25 cellular contexts compared by ENCODE assay signal in genomic region chr20:57702091-57702490, GRCh38. TPM values are rescaled to one million over a fixed set of nuclear protein-coding genes. Genes with fewer than 3 reads are reported as not detected.
DNase-seq lines count a peak whose midpoint lies in the region; ATAC-seq and TF ChIP-seq lines count a peak whose summit lies in the region.
"Had no signal": no experiment of that assay in that cellular context is flagged by ENCODE, and none has a peak within 500 bp of the region (broad histone marks: within the 10 kb centered on the region; RNA-seq: fewer than 3 reads in every experiment).

No MANE protein-coding gene starts in this region.

- DNase-seq in NCI-H2171 (lab: John Stamatoyannopoulos, UW) (peak; percentile 60), activated B cell treated with CpG ODN at 0.5 μM for 24 hours (no peak), prostate gland (ENCODE audit: low spot score) (no peak), psoas muscle (no peak), NCI-H446 (lab: John Stamatoyannopoulos, UW) (no peak)
- DNase-seq in stimulated activated naive CD8-positive, alpha-beta T cell treated with anti-CD3 and anti-CD28 coated beads, Interleukin-15, Interleukin-2, amounts not matched to agents 100 U/mL and 50 U/mL, for 24 hours = no peak
- DNase-seq: activated CD4-positive, alpha-beta T cell treated with anti-CD3 and anti-CD28 coated beads for 48 hours; activated CD8-positive, alpha-beta memory T cell treated with anti-CD3 and anti-CD28 coated beads for 24 hours; activated effector memory CD4-positive, alpha-beta T cell treated with anti-CD3 and anti-CD28 coated beads, Interleukin-2, amount 50 U/mL, for 16 hours; activated naive CD8-positive, alpha-beta T cell treated with anti-CD3 and anti-CD28 coated beads, Interleukin-2, amount 10 ng/mL, durations not matched to agents 7 days and 5 days; central memory CD4-positive, alpha-beta T cell; dermis blood vessel endothelial cell; gastrocnemius medialis; hypothalamus; immature natural killer cell; Kasumi-1; left colon; NCI-H1436; NCI-H510A treated with DMSO at 0.1 percent for 48 hours; transverse colon had no signal

- intact Hi-C loops in activated B cell treated with CpG ODN at 0.5 μM for 24 hours (cut with micrococcal nuclease) (loop anchor here (5.0 to 10.0 kb wide), 2 partner anchors 310 to 1203 kb away; partner anchors contain the start of gene RBM38), prostate gland (cut with DNase I) (no loop called here), psoas muscle (cut with DNase I) (loop anchor here in 1 of 2 donors (10.0 kb wide), 1 partner anchor 327 kb away; no protein-coding TSS in a partner anchor)

- H3K9me3 Mint-ChIP-seq in activated B cell treated with CpG ODN at 0.5 μM for 24 hours = no peaks in the 10 kb centered on the region
- H3K9me3 Mint-ChIP-seq: activated naive CD8-positive, alpha-beta T cell treated with anti-CD3 and anti-CD28 coated beads, Interleukin-2, amount 10 ng/mL, durations not matched to agents 7 days and 5 days; CD14-positive monocyte; immature natural killer cell; T-helper 1 cell treated with Interleukin-12 subunit alpha and Interleukin-12 subunit beta and Interleukin-4 antibody, amounts not matched to agents 30 μg/mL and 1 μg/mL, for 36 hours had no signal

- no peak for TF ChIP-seq CTCF in activated B cell treated with CpG ODN at 0.5 μM for 24 hours (IDR thresholded peaks at IDR 0.05)
- no peak for TF ChIP-seq CTCF in prostate gland (IDR thresholded peaks at IDR 0.05)
- TF ChIP-seq CTCF in psoas muscle (IDR thresholded peaks at IDR 0.05) = no peak

- POLR2A ChIA-PET in activated B cell treated with CpG ODN at 0.5 μM for 24 hours (lab: Charles Lee) = interaction anchor here (0.6 to 8.5 kb wide), 9 partner anchors 8 to 1265 kb away, joined by 4 to 189 read pairs (median 9); partner anchors contain the start of genes PMEPA1 and ZBP1

- H3K9ac ChIP-seq in BLaER1 = peak overlapping the region; percentile 61

- H3K36me3 Mint-ChIP-seq in activated B cell treated with CpG ODN at 0.5 μM for 24 hours (ENCODE audit: low read depth) = peaks cover 3% of the 10 kb centered on the region
- H3K36me3 Mint-ChIP-seq: activated naive CD8-positive, alpha-beta T cell treated with anti-CD3 and anti-CD28 coated beads, Interleukin-2, amount 10 ng/mL, durations not matched to agents 7 days and 5 days; CD14-positive monocyte; immature natural killer cell had no signal

- no peaks in the 10 kb centered on the region for H3K27me3 Mint-ChIP-seq in activated B cell treated with CpG ODN at 0.5 μM for 24 hours

- ATAC-seq in activated B cell treated with CpG ODN at 0.5 μM for 24 hours (ENCODE audit: low read depth) (no peak), psoas muscle (no peak), GM21381 (IDR thresholded peaks at IDR 0.05; ENCODE audit: unreplicated experiment) (no peak)
- no peak for ATAC-seq in stimulated activated naive CD8-positive, alpha-beta T cell treated with anti-CD3 and anti-CD28 coated beads, Interleukin-15, Interleukin-2, amounts not matched to agents 100 U/mL and 50 U/mL, for 24 hours
- ATAC-seq: gastrocnemius medialis, left colon had no signal

- H3K4me3 Mint-ChIP-seq in activated B cell treated with CpG ODN at 0.5 μM for 24 hours = peak overlapping the region; percentile 78
- H3K4me3 Mint-ChIP-seq: activated naive CD8-positive, alpha-beta T cell treated with anti-CD3 and anti-CD28 coated beads, Interleukin-2, amount 10 ng/mL, durations not matched to agents 7 days and 5 days; immature natural killer cell; T-helper 1 cell treated with Interleukin-12 subunit alpha and Interleukin-12 subunit beta and Interleukin-4 antibody, amounts not matched to agents 30 μg/mL and 1 μg/mL, for 36 hours had no signal

- peak overlapping the region; percentile 38; the same call in 1 of the 2 replicates for H3K4me3 ChIP-seq in BLaER1
- H3K4me3 ChIP-seq in prostate gland = peak overlapping the region in 1 of 2 donors; percentile 78
- H3K4me3 ChIP-seq in psoas muscle = no peak overlapping the region
- H3K4me3 ChIP-seq: gastrocnemius medialis, transverse colon had no signal

- H3K9me3 ChIP-seq in BLaER1 = no peaks in the 10 kb centered on the region
- H3K9me3 ChIP-seq in prostate gland = no peaks in the 10 kb centered on the region
- no peaks in the 10 kb centered on the region for H3K9me3 ChIP-seq in psoas muscle
- H3K9me3 ChIP-seq: gastrocnemius medialis, transverse colon had no signal

- peak overlapping the region; percentile 81 for H3K4me2 ChIP-seq in BLaER1

- H4K20me1 ChIP-seq in BLaER1 = peaks cover 100% of the 10 kb centered on the region

- H3K4me1 Mint-ChIP-seq in activated B cell treated with CpG ODN at 0.5 μM for 24 hours = peaks cover 100% of the 10 kb centered on the region
- H3K4me1 Mint-ChIP-seq: CD14-positive monocyte, immature natural killer cell had no signal

- H3K27ac ChIP-seq in BLaER1 = peak overlapping the region; percentile 70
- H3K27ac ChIP-seq in prostate gland = peak overlapping the region; percentile 98 to 99
- no peak overlapping the region for H3K27ac ChIP-seq in psoas muscle
- H3K27ac ChIP-seq: gastrocnemius medialis, HL-60, transverse colon had no signal

- H3K27me3 ChIP-seq in BLaER1 (no peaks in the 10 kb centered on the region), prostate gland (replicated peaks; ENCODE audit: insufficient read depth) (no peaks in the 10 kb centered on the region), psoas muscle (ENCODE audit: insufficient read depth in 3 of 3, low read length in 2 of 3) (no peaks in the 10 kb centered on the region)
- H3K27me3 ChIP-seq: gastrocnemius medialis, transverse colon had no signal

- peaks cover 8% of the 10 kb centered on the region; the same call in 1 of the 2 replicates for H3K36me3 ChIP-seq in BLaER1
- no peaks in the 10 kb centered on the region for H3K36me3 ChIP-seq in prostate gland
- H3K36me3 ChIP-seq in psoas muscle (ENCODE audit: insufficient read depth in 1 of 2, low read depth in 1 of 2) = no peaks in the 10 kb centered on the region
- H3K36me3 ChIP-seq: gastrocnemius medialis, transverse colon had no signal

- WGBS in prostate gland = 69% methylated on average over 12 of the region's 12 CpGs
- WGBS in psoas muscle, 3 donors = 55 to 78% (median 58%) methylated on average over 12 of the region's 12 CpGs

- no peak for TF ChIP-seq POLR2A in prostate gland (IDR thresholded peaks at IDR 0.05)

- CTCF ChIA-PET in activated B cell treated with CpG ODN at 0.5 μM for 24 hours (lab: Charles Lee) = interaction anchor here (0.9 to 8.1 kb wide), 5 partner anchors 15 to 385 kb away, joined by 3 to 64 read pairs (median 3); partner anchors contain the start of gene ZBP1

- peak overlapping the region; percentile 92 for H3K27ac Mint-ChIP-seq in activated B cell treated with CpG ODN at 0.5 μM for 24 hours
- H3K27ac Mint-ChIP-seq: activated naive CD8-positive, alpha-beta T cell treated with anti-CD3 and anti-CD28 coated beads, Interleukin-2, amount 10 ng/mL, durations not matched to agents 7 days and 5 days; CD14-positive monocyte; immature natural killer cell; T-helper 1 cell treated with Interleukin-12 subunit alpha and Interleukin-12 subunit beta and Interleukin-4 antibody, amounts not matched to agents 30 μg/mL and 1 μg/mL, for 36 hours had no signal

- H3K4me1 ChIP-seq in BLaER1 (peaks cover 100% of the 10 kb centered on the region), prostate gland (replicated peaks) (peaks cover 13% of the 10 kb centered on the region), psoas muscle (peaks cover 35% of the 10 kb centered on the region)

RNA-seq across cellular contexts. Expression of gene PMEPA1, which starts 7.7 kb away (rescaled TPM):
- total RNA-seq in activated B cell treated with CpG ODN at 0.5 μM for 24 hours = 33.1 and 34.8 TPM in 2 replicates
- total RNA-seq in prostate gland = 100 to 1,000 TPM in 1 of 2 donors, 10 to 100 TPM in 1; 96.5 to 245 TPM
- 10 to 100 TPM in 3 of 4 donors, 1 to 10 TPM in 1; 8.9 to 19.5 (median 15.6) TPM for total RNA-seq in psoas muscle
- 10 to 100 TPM; 17.1 to 34.0 (median 30.7) TPM for polyA plus RNA-seq in psoas muscle
- polyA plus RNA-seq: immature natural killer cell had no signal
